8 cellular contexts compared by ENCODE assay signal in genomic region chr1:109546311-109547109, GRCh38. TPM values are rescaled to one million over a fixed set of nuclear protein-coding genes. Genes with fewer than 3 reads are reported as not detected.
A peak's percentile ranks its signal among the peaks of the same experiment; 100 is the strongest.
DNase-seq lines count a peak whose midpoint lies in the region; ATAC-seq and TF ChIP-seq lines count a peak whose summit lies in the region.

No MANE protein-coding gene starts in this region.

- peak overlapping the region; percentile 95 for H3K4me3 ChIP-seq in AG04449 (ENCODE audit: low read depth, low read length)
- peak overlapping the region; percentile 93 for H3K4me3 ChIP-seq in OCI-LY1 (ENCODE audit: low read depth, low read length, poor library complexity, severe bottlenecking)
- no peak overlapping the region for H3K4me3 ChIP-seq in mucosa of descending colon

- no peaks in the 10 kb centered on the region for H3K9me2 ChIP-seq in OCI-LY1 (ENCODE audit: low read depth, low read length)

- H3K27ac ChIP-seq in OCI-LY1 (ENCODE audit: low read depth, low read length, poor library complexity, severe bottlenecking) (peak overlapping the region; percentile 87), epithelial cell of prostate (peak overlapping the region; percentile 88)

- H3K9me3 ChIP-seq in OCI-LY1 (ENCODE audit: low read length) = no peaks in the 10 kb centered on the region
- no peaks in the 10 kb centered on the region for H3K9me3 ChIP-seq in mucosa of descending colon

- POLR2A ChIA-PET in AG04449 (lab: Yijun Ruan, JAX) = interaction anchor here (0.8 to 1.9 kb wide), 4 partner anchors 23 to 438 kb away, joined by 3 to 7 read pairs (median 4); partner anchors contain the start of gene AHCYL1

- H3F3A ChIP-seq in OCI-LY1 (ENCODE audit: insufficient read depth, low read length) = no peaks in the 10 kb centered on the region

- TF ChIP-seq CTCF in AG04449 (IDR thresholded peaks at IDR 0.05; ENCODE audit: insufficient read depth, low read length, missing control alignments) (peak; percentile 78), OCI-LY1 (IDR thresholded peaks at IDR 0.05; ENCODE audit: low read length) (peak; percentile 91), mucosa of descending colon (IDR thresholded peaks at IDR 0.05) (peak; percentile 63)

- H3K79me2 ChIP-seq in OCI-LY1 (ENCODE audit: insufficient read depth, low read length) = peaks cover 28% of the 10 kb centered on the region

- H3K4me1 ChIP-seq in OCI-LY1 (ENCODE audit: insufficient read depth, low read length, severe bottlenecking) (peaks cover 31% of the 10 kb centered on the region), mucosa of descending colon (ENCODE audit: low read depth) (peaks cover 33% of the 10 kb centered on the region)

- DNase-seq in AG04449 (ENCODE audit: low read depth, low spot score) = peak; percentile 40
- DNase-seq in HuH-7.5 (ENCODE audit: low spot score) = peak; percentile 88
- peak; percentile 85 for DNase-seq in activated T-cell treated with anti-CD3 and anti-CD28 coated beads for 24 hours (ENCODE audit: low read depth)
- peak; percentile 37 for DNase-seq in epithelial cell of prostate (ENCODE audit: low read depth, low spot score)
- DNase-seq in mucosa of descending colon = peak; percentile 81 to 99 (median 87)
- DNase-seq in stimulated activated CD8-positive, alpha-beta memory T cell treated with anti-CD3 and anti-CD28 coated beads, Interleukin-2, amount 100 ng/mL, for 1 hour (ENCODE audit: low read depth in 2 of 2) = peak; percentile 71 to 83

- no peaks in the 10 kb centered on the region for H4K20me1 ChIP-seq in OCI-LY1 (ENCODE audit: insufficient read depth, low read length)

- peak overlapping the region; percentile 82; the same call in 1 of the 2 replicates for H2AFZ ChIP-seq in OCI-LY1 (ENCODE audit: low read length)

- peak; percentile 52 for ATAC-seq in GM18907 (IDR thresholded peaks at IDR 0.05; ENCODE audit: unreplicated experiment)
- ATAC-seq in mucosa of descending colon = peak; percentile 78

- H3K27me3 ChIP-seq in OCI-LY1 (ENCODE audit: insufficient read depth, low read length) = no peaks in the 10 kb centered on the region; the same call in 1 of the 2 replicates

- CTCF ChIA-PET in AG04449 (lab: Yijun Ruan, JAX) = interaction anchor here (0.5 to 26.3 kb wide), 45 partner anchors 12 to 657 kb away, joined by 3 to 2790 read pairs (median 5); partner anchors contain the start of genes AHCYL1, AMIGO1, AMPD2 and ATXN7L2

- H3K4me2 ChIP-seq in OCI-LY1 (ENCODE audit: low read length) = peak overlapping the region; percentile 96

- H3K9ac ChIP-seq in OCI-LY1 (ENCODE audit: low read length) = peak overlapping the region; percentile 90

- H3K36me3 ChIP-seq in OCI-LY1 (ENCODE audit: insufficient read depth, low read length) (no peaks in the 10 kb centered on the region), mucosa of descending colon (ENCODE audit: low read depth) (no peaks in the 10 kb centered on the region)

- intact Hi-C loops in mucosa of descending colon (cut with DNase I, micrococcal nuclease) = loop anchor here (5.0 to 10.0 kb wide), 4 partner anchors 88 to 438 kb away; partner anchors contain the start of genes AHCYL1 (in 1 of the 2) and EPS8L3 (in 1 of the 2)

RNA-seq across cellular contexts. Expression of gene GNAI3, which starts 1.9 kb away (rescaled TPM):
- total RNA-seq in mucosa of descending colon = 1 to 10 TPM; 6.5 to 8.3 (median 7.6) TPM

RNA-seq across cellular contexts. Expression of gene GPR61, which starts 6.8 kb away (rescaled TPM):
- under 1 TPM in 1 of 3 donors, not detected in 2; 0.25 TPM for total RNA-seq in mucosa of descending colon

RNA-seq across cellular contexts. Expression of gene AMIGO1, which starts 37.0 kb away (rescaled TPM):
- total RNA-seq in mucosa of descending colon = 1 to 10 TPM; 2.2 to 9.9 (median 3.9) TPM

RNA-seq across cellular contexts. Expression of gene CYB561D1, which starts 52.6 kb away (rescaled TPM):
- total RNA-seq in mucosa of descending colon = 10 to 100 TPM; 16.0 to 18.7 (median 18.1) TPM

Comparison
In these comparisons a context has a peak if more than half of its experiments do, and no peak if none do; other contexts are left out.
1. DNase-seq: peak in every context shown above with its lines; median percentile 88 in HuH-7.5; 87 in mucosa of descending colon; 85 in activated T-cell treated with anti-CD3 and anti-CD28 coated beads for 24 hours; 77 in stimulated activated CD8-positive, alpha-beta memory T cell treated with anti-CD3 and anti-CD28 coated beads, Interleukin-2, amount 100 ng/mL, for 1 hour; 40 in AG04449; 37 in epithelial cell of prostate.